26 cellular contexts compared by ENCODE assay signal in the genomic region with DNA sequence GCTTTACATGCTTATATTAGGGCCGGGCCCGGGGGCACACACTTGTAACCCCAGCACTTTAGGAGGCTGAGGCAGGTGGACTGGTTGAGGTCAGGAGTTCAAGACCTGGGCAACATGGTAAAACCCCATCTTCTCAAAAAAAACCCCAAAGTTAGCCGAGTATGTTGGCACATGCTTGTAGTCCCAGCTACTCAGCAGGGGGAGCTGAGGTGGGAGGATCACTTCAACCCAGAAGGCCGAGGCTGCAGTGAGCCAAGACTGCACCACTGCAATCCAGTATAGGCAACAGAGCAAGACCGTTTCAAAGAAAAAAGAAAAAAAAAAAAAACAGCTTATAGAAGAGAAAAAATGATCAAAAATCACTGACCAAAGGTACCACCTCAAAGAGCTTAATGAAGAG.
"Had no signal": no experiment of that assay in that cellular context is flagged by ENCODE, and none has a peak within 500 bp of the region (broad histone marks: within the 10 kb centered on the region; RNA-seq: fewer than 3 reads in every experiment).

No MANE protein-coding gene starts in this region.

- H3K4me1 Mint-ChIP-seq: activated CD8-positive, alpha-beta memory T cell treated with anti-CD3 and anti-CD28 coated beads, Interleukin-2, amount 10 ng/mL, durations not matched to agents 7 days and 5 days; activated naive CD4-positive, alpha-beta T cell treated with anti-CD3 and anti-CD28 coated beads, Interleukin-2, amount 10 ng/mL, durations not matched to agents 7 days and 5 days; immature natural killer cell; nephron had no signal

- ATAC-seq: activated CD8-positive, alpha-beta memory T cell treated with anti-CD3 and anti-CD28 coated beads, Interleukin-2, amount 10 ng/mL, durations not matched to agents 7 days and 5 days; activated CD8-positive, alpha-beta T cell treated with anti-CD3 and anti-CD28 coated beads for 36 hours; esophagus mucosa; left lung; right lobe of liver had no signal

- H3K4me3 Mint-ChIP-seq: activated CD4-positive, alpha-beta T cell treated with anti-CD3 and anti-CD28 coated beads, Interleukin-2, amount 10 ng/mL, durations not matched to agents 24 days and 14 days; activated CD8-positive, alpha-beta memory T cell treated with anti-CD3 and anti-CD28 coated beads, Interleukin-2, amount 10 ng/mL, durations not matched to agents 7 days and 5 days; activated CD8-positive, alpha-beta T cell treated with anti-CD3 and anti-CD28 coated beads for 36 hours; activated naive CD4-positive, alpha-beta T cell treated with anti-CD3 and anti-CD28 coated beads, Interleukin-2, amount 10 ng/mL, durations not matched to agents 7 days and 5 days; immature natural killer cell; nephron; T-helper 1 cell treated with Interleukin-12 subunit alpha and Interleukin-12 subunit beta and Interleukin-4 antibody, amounts not matched to agents 30 μg/mL and 1 μg/mL, for 36 hours had no signal

- DNase-seq: activated CD4-positive, alpha-beta T cell treated with anti-CD3 and anti-CD28 coated beads, Interleukin-2, amount 10 ng/mL, durations not matched to agents 24 days and 14 days; activated CD8-positive, alpha-beta memory T cell treated with anti-CD3 and anti-CD28 coated beads, Interleukin-2, amount 10 ng/mL, durations not matched to agents 7 days and 5 days; activated CD8-positive, alpha-beta T cell treated with anti-CD3 and anti-CD28 coated beads for 36 hours; activated effector memory CD4-positive, alpha-beta T cell treated with anti-CD3 and anti-CD28 coated beads, Interleukin-2, amount 50 U/mL, for 16 hours; activated naive CD4-positive, alpha-beta T cell treated with anti-CD3 and anti-CD28 coated beads, Interleukin-2, amount 10 ng/mL, durations not matched to agents 7 days and 5 days; activated T-cell treated with anti-CD3 and anti-CD28 coated beads for 4 hours; dermis blood vessel endothelial cell; effector CD8-positive, alpha-beta T cell; foreskin melanocyte; immature natural killer cell; left lung; mammary epithelial cell; right lobe of liver; stimulated activated CD4-positive, alpha-beta T cell treated with anti-CD3 and anti-CD28 coated beads, Interleukin-15, amount 100 ng/mL, for 24 hours; stimulated activated naive CD4-positive, alpha-beta T cell; T1000; upper lobe of left lung had no signal

- H3K4me1 ChIP-seq: left lung, prostate gland, right lobe of liver had no signal

- H3K27me3 Mint-ChIP-seq: activated CD4-positive, alpha-beta T cell treated with anti-CD3 and anti-CD28 coated beads, Interleukin-2, amount 10 ng/mL, durations not matched to agents 24 days and 14 days; activated CD8-positive, alpha-beta memory T cell treated with anti-CD3 and anti-CD28 coated beads, Interleukin-2, amount 10 ng/mL, durations not matched to agents 7 days and 5 days; activated CD8-positive, alpha-beta T cell treated with anti-CD3 and anti-CD28 coated beads for 36 hours; activated naive CD4-positive, alpha-beta T cell treated with anti-CD3 and anti-CD28 coated beads, Interleukin-2, amount 10 ng/mL, durations not matched to agents 7 days and 5 days had no signal

- H2AFZ ChIP-seq: hepatocyte had no signal

- H3K9me3 ChIP-seq: left lung, neutrophil, ovary, prostate gland, right lobe of liver, thoracic aorta, upper lobe of left lung had no signal

- H3K9me3 Mint-ChIP-seq: activated naive CD4-positive, alpha-beta T cell treated with anti-CD3 and anti-CD28 coated beads, Interleukin-2, amount 10 ng/mL, durations not matched to agents 7 days and 5 days; immature natural killer cell had no signal

- H3K36me3 ChIP-seq: left lung, neutrophil, ovary, prostate gland, right lobe of liver, thoracic aorta, upper lobe of left lung had no signal

- H3K27me3 ChIP-seq: hepatocyte, left lung, neutrophil, ovary, right lobe of liver, upper lobe of left lung had no signal

- H3K4me3 ChIP-seq: hepatocyte, left lung, ovary, prostate gland, right lobe of liver, smooth muscle cell, thoracic aorta, upper lobe of left lung had no signal

- H3K27ac ChIP-seq: hepatocyte, left lung, neutrophil, prostate gland, right lobe of liver, thoracic aorta, upper lobe of left lung had no signal

- H3K27ac Mint-ChIP-seq: activated CD4-positive, alpha-beta T cell treated with anti-CD3 and anti-CD28 coated beads, Interleukin-2, amount 10 ng/mL, durations not matched to agents 24 days and 14 days; activated CD8-positive, alpha-beta memory T cell treated with anti-CD3 and anti-CD28 coated beads, Interleukin-2, amount 10 ng/mL, durations not matched to agents 7 days and 5 days; activated CD8-positive, alpha-beta T cell treated with anti-CD3 and anti-CD28 coated beads for 36 hours; activated naive CD4-positive, alpha-beta T cell treated with anti-CD3 and anti-CD28 coated beads, Interleukin-2, amount 10 ng/mL, durations not matched to agents 7 days and 5 days; immature natural killer cell; nephron; T-helper 1 cell treated with Interleukin-12 subunit alpha and Interleukin-12 subunit beta and Interleukin-4 antibody, amounts not matched to agents 30 μg/mL and 1 μg/mL, for 36 hours had no signal

- H3K4me2 ChIP-seq: smooth muscle cell had no signal
